ENCODE assay signal across 15 cellular contexts in the genomic region with DNA sequence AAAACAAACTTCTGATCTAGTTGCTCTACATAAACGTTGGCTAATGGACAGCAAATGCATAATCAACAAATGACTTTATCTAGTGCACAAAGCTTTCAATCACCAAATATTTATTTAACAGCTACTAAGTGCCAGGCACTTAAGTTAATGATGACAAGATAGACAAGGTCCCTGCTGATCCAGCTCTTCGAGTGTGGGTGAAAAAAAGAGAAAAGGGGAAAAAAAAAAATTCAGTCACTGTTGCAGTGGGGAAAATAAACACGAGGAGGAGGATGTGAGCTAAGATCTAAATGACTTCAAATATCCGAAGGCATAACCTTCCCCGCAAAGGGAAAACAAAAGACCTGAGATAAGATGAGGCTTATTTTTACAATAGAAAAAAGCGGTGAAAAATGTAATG. TPM values are rescaled to one million over a fixed set of nuclear protein-coding genes. Genes with fewer than 3 reads are reported as not detected.
DNase-seq lines count a peak whose midpoint lies in the region; ATAC-seq and TF ChIP-seq lines count a peak whose summit lies in the region.
"Had no signal": no experiment of that assay in that cellular context is flagged by ENCODE, and none has a peak within 500 bp of the region (broad histone marks: within the 10 kb centered on the region; RNA-seq: fewer than 3 reads in every experiment).

No MANE protein-coding gene starts in this region.

- POLR2A ChIA-PET in IMR-90 (lab: Charles Lee; ENCODE audit: unreplicated experiment), result no interaction called here
- POLR2A ChIA-PET in naive thymus-derived CD4-positive, alpha-beta T cell (lab: Charles Lee), result interaction anchor here (0.6 to 4.9 kb wide), 2 partner anchors 10 to 52 kb away, joined by 3 to 36 read pairs; a partner anchor contains a TSS

- CTCF ChIA-PET in IMR-90 (lab: Yijun Ruan, JAX), result interaction anchor here (0.6 kb wide), 1 partner anchor 24 kb away, joined by 3 read pairs; no protein-coding TSS in a partner anchor
- CTCF ChIA-PET in naive thymus-derived CD4-positive, alpha-beta T cell (lab: Charles Lee), result interaction anchor here (0.6 to 1.1 kb wide), 2 partner anchors 81 to 105 kb away, joined by 4 to 5 read pairs; no protein-coding TSS in a partner anchor

- H3K4me2 ChIP-seq in IMR-90 (ENCODE audit: low read depth, low read length), result no peak overlapping the region

- H3K27ac ChIP-seq in IMR-90 (ENCODE audit: insufficient read depth, low read length) (no peak overlapping the region), aorta (ENCODE audit: low read depth in 1 of 2, low read length in 2 of 2) (no peak overlapping the region), heart left ventricle (no peak overlapping the region)
- H3K27ac ChIP-seq in naive thymus-derived CD4-positive, alpha-beta T cell (ENCODE audit: low read depth, low read length), result no peak overlapping the region

- H3K79me1 ChIP-seq in IMR-90 (ENCODE audit: low read depth in 1 of 2, low read length in 2 of 2), result peaks cover 3 to 48% of the 10 kb centered on the region in 2 experiments; a peak in 3 of 4 replicates

- H3K4me1 Mint-ChIP-seq in activated CD4-positive, alpha-beta T cell treated with anti-CD3 and anti-CD28 coated beads, Interleukin-2, amount 10 ng/mL, durations not matched to agents 24 days and 14 days, result peaks cover 36% of the 10 kb centered on the region
- peaks cover 46% of the 10 kb centered on the region for H3K4me1 Mint-ChIP-seq in activated T-helper 1 cell treated with anti-CD3 and anti-CD28 coated beads, Interleukin-12 subunit alpha, Interleukin-12 subunit beta, Interleukin-2, Interleukin-4 antibody, amounts not matched to agents 30 ng/mL and 10 ng/mL and 1 ng/mL, durations not matched to agents 14 hours and 24 hours and 36 hours (ENCODE audit: low read depth)
- H3K4me1 Mint-ChIP-seq in naive thymus-derived CD4-positive, alpha-beta T cell, result peaks cover 35 to 87% (median 70%) of the 10 kb centered on the region in 7 donors

- peak overlapping the region; percentile 54 for H3K27ac Mint-ChIP-seq in activated CD4-positive, alpha-beta T cell treated with anti-CD3 and anti-CD28 coated beads, Interleukin-2, amount 10 ng/mL, durations not matched to agents 24 days and 14 days
- peak overlapping the region; percentile 25 for H3K27ac Mint-ChIP-seq in activated T-helper 1 cell treated with anti-CD3 and anti-CD28 coated beads, Interleukin-12 subunit alpha, Interleukin-12 subunit beta, Interleukin-2, Interleukin-4 antibody, amounts not matched to agents 30 ng/mL and 10 ng/mL and 1 ng/mL, durations not matched to agents 14 hours and 24 hours and 36 hours
- peak overlapping the region; percentile 11 to 92 (median 60) for H3K27ac Mint-ChIP-seq in naive thymus-derived CD4-positive, alpha-beta T cell
- H3K27ac Mint-ChIP-seq: activated naive CD8-positive, alpha-beta T cell treated with anti-CD3 and anti-CD28 coated beads, Interleukin-2, amount 10 ng/mL, durations not matched to agents 7 days and 5 days had no signal

- 32% methylated on average over 3 of the region's 6 CpGs; no CpG with 5 or more reads in 1 of the 2 experiments for WGBS in IMR-90 (ENCODE audit: extremely low coverage in 2 of 2, insufficient read length in 1 of 2), 2 experiments
- WGBS in aorta, 2 donors, result 44 to 50% methylated on average over 6 of the region's 6 CpGs
- WGBS in heart left ventricle, 4 donors, result 61 to 68% (median 65%) methylated on average over 6 of the region's 6 CpGs

- H4K91ac ChIP-seq in IMR-90 (ENCODE audit: insufficient read depth, low read depth, low read length), result no peak overlapping the region

- no peaks in the 10 kb centered on the region for H3K27me3 Mint-ChIP-seq in activated CD4-positive, alpha-beta T cell treated with anti-CD3 and anti-CD28 coated beads, Interleukin-2, amount 10 ng/mL, durations not matched to agents 24 days and 14 days
- H3K27me3 Mint-ChIP-seq in activated T-helper 1 cell treated with anti-CD3 and anti-CD28 coated beads, Interleukin-12 subunit alpha, Interleukin-12 subunit beta, Interleukin-2, Interleukin-4 antibody, amounts not matched to agents 30 ng/mL and 10 ng/mL and 1 ng/mL, durations not matched to agents 14 hours and 24 hours and 36 hours (ENCODE audit: insufficient read depth), result no peaks in the 10 kb centered on the region
- no peaks in the 10 kb centered on the region for H3K27me3 Mint-ChIP-seq in naive thymus-derived CD4-positive, alpha-beta T cell
- H3K27me3 Mint-ChIP-seq: activated naive CD8-positive, alpha-beta T cell treated with anti-CD3 and anti-CD28 coated beads, Interleukin-2, amount 10 ng/mL, durations not matched to agents 7 days and 5 days had no signal

- TF ChIP-seq CTCF in IMR-90 (conservative IDR thresholded peaks at IDR 0.05; ENCODE audit: low read depth, low read length) (peak; percentile 29; the same call in 1 of the 2 replicates), heart left ventricle (IDR thresholded peaks at IDR 0.05) (no peak)

- no peak overlapping the region for H2BK5ac ChIP-seq in IMR-90 (ENCODE audit: low read depth, low read length, poor library complexity, severe bottlenecking)

- H3K23ac ChIP-seq in IMR-90 (ENCODE audit: low read depth, low read length), result no peak overlapping the region

- peak overlapping the region; percentile 3 for H3K4me3 Mint-ChIP-seq in activated CD4-positive, alpha-beta T cell treated with anti-CD3 and anti-CD28 coated beads, Interleukin-2, amount 10 ng/mL, durations not matched to agents 24 days and 14 days
- no peak overlapping the region for H3K4me3 Mint-ChIP-seq in activated T-helper 1 cell treated with anti-CD3 and anti-CD28 coated beads, Interleukin-12 subunit alpha, Interleukin-12 subunit beta, Interleukin-2, Interleukin-4 antibody, amounts not matched to agents 30 ng/mL and 10 ng/mL and 1 ng/mL, durations not matched to agents 14 hours and 24 hours and 36 hours
- H3K4me3 Mint-ChIP-seq in naive thymus-derived CD4-positive, alpha-beta T cell, result peak overlapping the region in 8 of 10 donors; percentile 19 to 66 (median 52)
- H3K4me3 Mint-ChIP-seq: activated naive CD8-positive, alpha-beta T cell treated with anti-CD3 and anti-CD28 coated beads, Interleukin-2, amount 10 ng/mL, durations not matched to agents 7 days and 5 days; H9 had no signal

- no peak overlapping the region for H2BK120ac ChIP-seq in IMR-90 (ENCODE audit: low read depth, low read length)

- intact Hi-C loops in activated CD4-positive, alpha-beta T cell treated with anti-CD3 and anti-CD28 coated beads, Interleukin-2, amount 10 ng/mL, durations not matched to agents 24 days and 14 days (cut with micrococcal nuclease), result no loop called here
- intact Hi-C loops in IMR-90 (cut with micrococcal nuclease), result no loop called here
- intact Hi-C loops in activated T-helper 1 cell treated with anti-CD3 and anti-CD28 coated beads, Interleukin-12 subunit alpha, Interleukin-12 subunit beta, Interleukin-2, Interleukin-4 antibody, amounts not matched to agents 30 ng/mL and 10 ng/mL and 1 ng/mL, durations not matched to agents 14 hours and 24 hours and 36 hours (cut with micrococcal nuclease), result loop anchor here (1.0 kb wide), 2 partner anchors 32 to 105 kb away; no protein-coding TSS in a partner anchor
- intact Hi-C loops in naive thymus-derived CD4-positive, alpha-beta T cell (cut with micrococcal nuclease), result loop anchor here (1.0 to 5.0 kb wide), 3 partner anchors 14 to 39 kb away; no protein-coding TSS in a partner anchor
- intact Hi-C loops in aorta (cut with DNase I), result no loop called here
- intact Hi-C loops in heart left ventricle (cut with DNase I), result loop anchor here in 1 of 10 donors (10.0 kb wide), 2 partner anchors 54 to 104 kb away; a partner anchor contains a TSS

- H3K18ac ChIP-seq in IMR-90 (ENCODE audit: low read depth, low read length), result no peak overlapping the region

- no peak overlapping the region for H2AFZ ChIP-seq in IMR-90 (replicated peaks; ENCODE audit: low read length, poor library complexity)

- H2BK15ac ChIP-seq in IMR-90 (ENCODE audit: low read depth, low read length), result no peak overlapping the region

- H3K56ac ChIP-seq in IMR-90 (ENCODE audit: extremely low read depth, insufficient read depth, low read length), result no peak overlapping the region

- peaks cover 58% of the 10 kb centered on the region for H3K36me3 Mint-ChIP-seq in activated CD4-positive, alpha-beta T cell treated with anti-CD3 and anti-CD28 coated beads, Interleukin-2, amount 10 ng/mL, durations not matched to agents 24 days and 14 days (ENCODE audit: low read depth)
- peaks cover 40% of the 10 kb centered on the region for H3K36me3 Mint-ChIP-seq in activated T-helper 1 cell treated with anti-CD3 and anti-CD28 coated beads, Interleukin-12 subunit alpha, Interleukin-12 subunit beta, Interleukin-2, Interleukin-4 antibody, amounts not matched to agents 30 ng/mL and 10 ng/mL and 1 ng/mL, durations not matched to agents 14 hours and 24 hours and 36 hours (ENCODE audit: low read depth)
- H3K36me3 Mint-ChIP-seq in naive thymus-derived CD4-positive, alpha-beta T cell, result peaks cover 10 to 51% (median 28%) of the 10 kb centered on the region in 5 donors

- H2AK9ac ChIP-seq in IMR-90 (replicated peaks; ENCODE audit: low read depth, low read length, poor library complexity), result no peak overlapping the region

- H3K4me1 ChIP-seq in IMR-90 (ENCODE audit: control insufficient read depth, insufficient read depth, low read length), result 0 out of 2 replicates have a peak, but pooled peaks cover 1% of the 10 kb centered on the region
- peaks cover 8 to 28% of the 10 kb centered on the region in 2 donors for H3K4me1 ChIP-seq in naive thymus-derived CD4-positive, alpha-beta T cell (ENCODE audit: control insufficient read depth in 2 of 2, insufficient read depth in 2 of 2, low read length in 2 of 2)
- peaks cover 0 to 2% of the 10 kb centered on the region in 2 donors for H3K4me1 ChIP-seq in aorta (ENCODE audit: control insufficient read depth in 1 of 2, insufficient read depth in 2 of 2, low read length in 2 of 2)
- H3K4me1 ChIP-seq in heart left ventricle, result peaks cover 0 to under 1% (median 0%) of the 10 kb centered on the region in 12 donors

- H3K36me3 ChIP-seq in IMR-90 (ENCODE audit: control insufficient read depth, insufficient read depth, low read length) (peaks cover 5% of the 10 kb centered on the region), aorta (ENCODE audit: control insufficient read depth in 1 of 2, insufficient read depth in 2 of 2, low read length in 1 of 2) (peaks cover 0 to 2% of the 10 kb centered on the region in 2 donors), heart left ventricle (peaks cover 0 to 72% (median 24%) of the 10 kb centered on the region in 9 donors)
- peaks cover 6 to 26% (median 8%) of the 10 kb centered on the region in 3 experiments for H3K36me3 ChIP-seq in naive thymus-derived CD4-positive, alpha-beta T cell (ENCODE audit: control insufficient read depth in 2 of 3, insufficient read depth in 3 of 3, low read length in 3 of 3)

- TF ChIP-seq POLR2A in IMR-90 (IDR thresholded peaks at IDR 0.05; ENCODE audit: low read depth, low read length), result no peak
- no peak for TF ChIP-seq POLR2A in heart left ventricle (IDR thresholded peaks at IDR 0.05)

- no peak for ATAC-seq in IMR-90 (ENCODE audit: low read depth)
- no peak for ATAC-seq in naive thymus-derived CD4-positive, alpha-beta T cell
- ATAC-seq in aorta (ENCODE audit: low FRiP score), result no peak
- ATAC-seq in heart left ventricle, result no peak
- ATAC-seq in GM21390 (IDR thresholded peaks at IDR 0.05; ENCODE audit: unreplicated experiment), result no peak
- ATAC-seq: left lobe of liver had no signal

- dilution Hi-C loops in IMR-90 (cut with HindIII; ENCODE audit: low sequenced_read_pairs, unreplicated experiment), result no loop called here

- H4K8ac ChIP-seq in IMR-90 (ENCODE audit: low read depth in 2 of 2, low read length in 2 of 2), result no peak overlapping the region

- H3K9me3 ChIP-seq in IMR-90 (ENCODE audit: control insufficient read depth, insufficient read depth, low read length), result no peaks in the 10 kb centered on the region
- no peaks in the 10 kb centered on the region for H3K9me3 ChIP-seq in naive thymus-derived CD4-positive, alpha-beta T cell (ENCODE audit: control insufficient read depth in 2 of 3, low read length in 3 of 3)
- H3K9me3 ChIP-seq in aorta (ENCODE audit: control insufficient read depth, low read length), result no peaks in the 10 kb centered on the region
- no peaks in the 10 kb centered on the region for H3K9me3 ChIP-seq in heart left ventricle

- H3K27me3 ChIP-seq in IMR-90 (ENCODE audit: control insufficient read depth, insufficient read depth, low read length) (no peaks in the 10 kb centered on the region), aorta (ENCODE audit: control insufficient read depth in 1 of 2, insufficient read depth in 2 of 2, low read length in 1 of 2) (no peaks in the 10 kb centered on the region), heart left ventricle (no peaks in the 10 kb centered on the region)
- H3K27me3 ChIP-seq in naive thymus-derived CD4-positive, alpha-beta T cell (ENCODE audit: control insufficient read depth in 2 of 2, insufficient read depth in 2 of 2, low read length in 2 of 2), result no peaks in the 10 kb centered on the region

- no peak overlapping the region for H2AK5ac ChIP-seq in IMR-90 (ENCODE audit: low read depth, low read length)

- H3K14ac ChIP-seq in IMR-90 (replicated peaks; ENCODE audit: low read depth, low read length), result no peak overlapping the region

- no TSS peak for BruUV-seq in IMR-90 (replicated peaks; lab: Mats Ljungman, UMichigan)

- no peak for DNase-seq in activated CD4-positive, alpha-beta T cell treated with anti-CD3 and anti-CD28 coated beads, Interleukin-2, amount 10 ng/mL, durations not matched to agents 24 days and 14 days
- no peak for DNase-seq in activated CD4-positive, alpha-beta T cell treated with anti-CD3 and anti-CD28 coated beads, Interleukin-2, amount 50 U/mL, for 1 hour
- no peak for DNase-seq in IMR-90
- DNase-seq in activated T-helper 1 cell treated with anti-CD3 and anti-CD28 coated beads, Interleukin-12 subunit alpha, Interleukin-12 subunit beta, Interleukin-2, Interleukin-4 antibody, amounts not matched to agents 30 ng/mL and 10 ng/mL and 1 ng/mL, durations not matched to agents 14 hours and 24 hours and 36 hours (ENCODE audit: low spot score), result no peak
- peak in 1 of 9 donors; percentile 27 for DNase-seq in naive thymus-derived CD4-positive, alpha-beta T cell
- no peak for DNase-seq in aorta
- no peak for DNase-seq in heart left ventricle
- DNase-seq: activated CD8-positive, alpha-beta memory T cell treated with anti-CD3 and anti-CD28 coated beads for 24 hours; activated naive CD8-positive, alpha-beta T cell treated with anti-CD3 and anti-CD28 coated beads, Interleukin-2, amount 10 ng/mL, durations not matched to agents 7 days and 5 days; H9; KBM-7; NCI-H1694 treated with DMSO at 0.1 percent for 48 hours; substantia nigra had no signal

- no peaks in the 10 kb centered on the region for H4K20me1 ChIP-seq in IMR-90 (ENCODE audit: insufficient read depth, low read length)

- in situ Hi-C loops in IMR-90 (cut with MboI; ENCODE audit: low sequenced_read_pairs), result no loop called here

- H3K9ac ChIP-seq in IMR-90 (ENCODE audit: low read depth, low read length), result no peak overlapping the region

- H3K4ac ChIP-seq in IMR-90 (ENCODE audit: low read depth, low read length), result no peak overlapping the region

- H3K4me3 ChIP-seq in IMR-90 (ENCODE audit: insufficient read depth, low read depth, low read length) (no peak overlapping the region), aorta (ENCODE audit: low read length in 2 of 2) (no peak overlapping the region), heart left ventricle (no peak overlapping the region)
- H3K4me3 ChIP-seq in naive thymus-derived CD4-positive, alpha-beta T cell (ENCODE audit: low read length), result no peak overlapping the region

- no peaks in the 10 kb centered on the region for H3K9me1 ChIP-seq in IMR-90 (ENCODE audit: insufficient read depth, low read length)

- H4K5ac ChIP-seq in IMR-90 (ENCODE audit: low read depth, low read length), result no peak overlapping the region

- TF ChIP-seq RAD21 in IMR-90 (IDR thresholded peaks at IDR 0.05; ENCODE audit: low read length), result no peak

- H2BK20ac ChIP-seq in IMR-90 (ENCODE audit: low read depth, low read length), result no peak overlapping the region

- H3K9me3 Mint-ChIP-seq in activated CD4-positive, alpha-beta T cell treated with anti-CD3 and anti-CD28 coated beads, Interleukin-2, amount 10 ng/mL, durations not matched to agents 24 days and 14 days, result no peaks in the 10 kb centered on the region
- H3K9me3 Mint-ChIP-seq in activated T-helper 1 cell treated with anti-CD3 and anti-CD28 coated beads, Interleukin-12 subunit alpha, Interleukin-12 subunit beta, Interleukin-2, Interleukin-4 antibody, amounts not matched to agents 30 ng/mL and 10 ng/mL and 1 ng/mL, durations not matched to agents 14 hours and 24 hours and 36 hours, result no peaks in the 10 kb centered on the region
- peaks cover 0 to 1% (median 0%) of the 10 kb centered on the region in 11 donors for H3K9me3 Mint-ChIP-seq in naive thymus-derived CD4-positive, alpha-beta T cell
- H3K9me3 Mint-ChIP-seq: activated naive CD8-positive, alpha-beta T cell treated with anti-CD3 and anti-CD28 coated beads, Interleukin-2, amount 10 ng/mL, durations not matched to agents 7 days and 5 days had no signal

RNA-seq across cellular contexts. Expression of a gene that starts 9.6 kb away (rescaled TPM):
- total RNA-seq in activated CD4-positive, alpha-beta T cell treated with anti-CD3 and anti-CD28 coated beads, Interleukin-2, amount 10 ng/mL, durations not matched to agents 24 days and 14 days, result 106 TPM in 2 replicates
- total RNA-seq in IMR-90 (2012; rRNA removed) (27.2 and 30.0 TPM in 2 replicates), aorta (10 to 100 TPM; 60.0 to 89.0 TPM), heart left ventricle (10 to 100 TPM; 16.5 to 29.1 (median 21.9) TPM)
- polyA plus RNA-seq in IMR-90 (2012; rRNA removed) (14.7 and 21.8 TPM in 2 replicates), aorta (10 to 100 TPM; 63.0 to 74.6 TPM), heart left ventricle (10 to 100 TPM; 15.9 to 18.4 TPM)
- polyA plus RNA-seq in IMR-90 (2012; cell fraction: cytosol; rRNA removed), result 2.0 and 12.5 TPM in 2 replicates
- 9.5 and 13.0 TPM in 2 replicates for polyA plus RNA-seq in IMR-90 (2012; cell fraction: nucleus; rRNA removed; ENCODE audit: low replicate concordance)
- 90.6 and 95.3 TPM in 2 replicates for total RNA-seq in activated T-helper 1 cell treated with anti-CD3 and anti-CD28 coated beads, Interleukin-12 subunit alpha, Interleukin-12 subunit beta, Interleukin-2, Interleukin-4 antibody, amounts not matched to agents 30 ng/mL and 10 ng/mL and 1 ng/mL, durations not matched to agents 14 hours and 24 hours and 36 hours
- 100 to 1,000 TPM in 4 of 5 experiments, 10 to 100 TPM in 1; 97.8 to 213 (median 120) TPM for total RNA-seq in naive thymus-derived CD4-positive, alpha-beta T cell
- 100 to 1,000 TPM; 139 to 155 TPM for polyA plus RNA-seq in naive thymus-derived CD4-positive, alpha-beta T cell

RNA-seq across cellular contexts. Expression of a gene that starts 51.7 kb away (rescaled TPM):
- 1.5 and 1.6 TPM in 2 replicates for total RNA-seq in activated CD4-positive, alpha-beta T cell treated with anti-CD3 and anti-CD28 coated beads, Interleukin-2, amount 10 ng/mL, durations not matched to agents 24 days and 14 days
- 2.2 and 2.5 TPM in 2 replicates for total RNA-seq in IMR-90 (2012; rRNA removed)
- polyA plus RNA-seq in IMR-90 (2012; rRNA removed), result 0.33 and 0.63 TPM in 2 replicates
- polyA plus RNA-seq in IMR-90 (2012; cell fraction: cytosol; rRNA removed), result 0.05 and 0.07 TPM in 2 replicates
- polyA plus RNA-seq in IMR-90 (2012; cell fraction: nucleus; rRNA removed; ENCODE audit: low replicate concordance), result 0.41 and 3.6 TPM in 2 replicates
- 1.4 and 2.0 TPM in 2 replicates for total RNA-seq in activated T-helper 1 cell treated with anti-CD3 and anti-CD28 coated beads, Interleukin-12 subunit alpha, Interleukin-12 subunit beta, Interleukin-2, Interleukin-4 antibody, amounts not matched to agents 30 ng/mL and 10 ng/mL and 1 ng/mL, durations not matched to agents 14 hours and 24 hours and 36 hours
- total RNA-seq in naive thymus-derived CD4-positive, alpha-beta T cell, result 1 to 10 TPM in 4 of 5 experiments, under 1 TPM in 1; 0.77 to 3.7 (median 2.7) TPM
- under 1 TPM; 0.19 to 0.29 TPM for polyA plus RNA-seq in naive thymus-derived CD4-positive, alpha-beta T cell
- total RNA-seq in aorta, result 1 to 10 TPM; 5.2 to 5.4 TPM
- polyA plus RNA-seq in aorta, result 1 to 10 TPM in 1 of 2 donors, under 1 TPM in 1; 0.13 to 1.0 TPM
- total RNA-seq in heart left ventricle, result 1 to 10 TPM in 7 of 9 donors, under 1 TPM in 2; 0.44 to 3.4 (median 1.4) TPM
- polyA plus RNA-seq in heart left ventricle, result under 1 TPM; 0.30 to 0.47 TPM

Comparison
In these comparisons a context has a peak if more than half of its experiments do, and no peak if none do; other contexts are left out.
1. intact Hi-C loops: an anchor here in activated T-helper 1 cell treated with anti-CD3 and anti-CD28 coated beads, Interleukin-12 subunit alpha, Interleukin-12 subunit beta, Interleukin-2, Interleukin-4 antibody, amounts not matched to agents 30 ng/mL and 10 ng/mL and 1 ng/mL, durations not matched to agents 14 hours and 24 hours and 36 hours (1.0 kb wide) and naive thymus-derived CD4-positive, alpha-beta T cell (1.0 to 5.0 kb wide); none called in activated CD4-positive, alpha-beta T cell treated with anti-CD3 and anti-CD28 coated beads, Interleukin-2, amount 10 ng/mL, durations not matched to agents 24 days and 14 days, IMR-90 and aorta.